Comparison of ENCODE assay signal across 1 cellular context in the genomic region with DNA sequence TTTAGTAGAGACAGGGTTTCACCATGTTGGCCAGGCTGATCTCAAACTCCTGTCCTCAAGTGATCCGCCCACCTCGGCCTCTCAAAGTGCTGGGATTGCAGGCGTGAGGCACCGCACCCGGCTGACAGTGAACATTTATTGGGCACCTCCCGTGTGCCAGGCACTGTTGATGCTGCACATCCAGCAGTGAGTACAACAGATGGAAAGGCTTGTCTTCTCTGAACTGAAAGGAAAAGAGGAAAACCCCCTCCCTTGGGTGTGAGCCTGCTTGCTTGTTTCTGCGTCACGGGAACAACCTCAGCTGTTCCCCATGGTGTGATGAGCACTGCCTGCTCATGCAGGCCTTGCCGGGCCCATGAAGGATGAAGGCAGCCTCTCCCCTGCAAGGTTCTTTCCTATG.
TF ChIP-seq lines count a peak whose summit lies in the region.

No MANE protein-coding gene starts in this region.

TF ChIP-seq in SK-N-SH treated with all-trans-retinoic acid at 6 μM for 48 hours, 23 proteins besides CTCF, POLR2A, EP300 and RAD21 (continued from another document):
- TF ChIP-seq PPARA (CRISPR knock-in tag; IDR thresholded peaks at IDR 0.05; ENCODE audit: borderline replicate concordance) (no peak), TOX (CRISPR knock-in tag; IDR thresholded peaks at IDR 0.05; ENCODE audit: borderline replicate concordance) (no peak), ARNTL (CRISPR knock-in tag; IDR thresholded peaks at IDR 0.05; ENCODE audit: borderline replicate concordance, low read depth) (no peak)
